ENCODE assay signal across 8 cellular contexts in genomic region chr7:116236020-116236630, GRCh38.
DNase-seq lines count a peak whose midpoint lies in the region; TF ChIP-seq lines count a peak whose summit lies in the region.

No MANE protein-coding gene starts in this region.

- H3K36me3 ChIP-seq in parathyroid adenoma (ENCODE audit: control insufficient read depth, insufficient read depth, low read length), result no peaks in the 10 kb centered on the region

- H3K4me2 ChIP-seq in parathyroid adenoma (ENCODE audit: low read length), result no peak overlapping the region

- no peaks in the 10 kb centered on the region for H3K9me3 ChIP-seq in parathyroid adenoma (ENCODE audit: control insufficient read depth, low read length)

- TF ChIP-seq CTCF in HFF-Myc (IDR thresholded peaks at IDR 0.05; ENCODE audit: low read depth, low read length, missing control alignments) (peak; percentile 41), fibroblast of pulmonary artery (IDR thresholded peaks at IDR 0.05; ENCODE audit: low read length, missing control alignments) (peak; percentile 47), parathyroid adenoma (IDR thresholded peaks at IDR 0.05) (peak; percentile 61)

- H3K9ac ChIP-seq in parathyroid adenoma, result no peak overlapping the region

- H3K4me3 ChIP-seq in HFF-Myc (replicated peaks; ENCODE audit: low read depth, low read length) (no peak overlapping the region), fibroblast of pulmonary artery (replicated peaks; ENCODE audit: low read depth, low read length) (no peak overlapping the region), parathyroid adenoma (ENCODE audit: low read depth, low read length) (no peak overlapping the region)

- no peak overlapping the region for H3K27ac ChIP-seq in parathyroid adenoma

- H3K27me3 ChIP-seq in parathyroid adenoma (ENCODE audit: control insufficient read depth, insufficient read depth, low read length), result no peaks in the 10 kb centered on the region

- H3K4me1 ChIP-seq in parathyroid adenoma, result peaks cover 14% of the 10 kb centered on the region

- peak; percentile 4 for DNase-seq in NCI-H146 (lab: John Stamatoyannopoulos, UW)
- DNase-seq in NCI-H146 treated with DMSO at 0.1 percent for 48 hours (lab: John Stamatoyannopoulos, UW; ENCODE audit: unreplicated experiment), result no peak
- DNase-seq in HFF-Myc (ENCODE audit: extremely low read depth, low read depth), result no peak
- peak; percentile 33 for DNase-seq in NCI-H526 treated with DMSO at 0.1 percent for 48 hours (lab: John Stamatoyannopoulos, UW)
- DNase-seq in activated CD8-positive, alpha-beta memory T cell treated with anti-CD3 and anti-CD28 coated beads, Interleukin-2, amount 50 U/mL, for 4 hours, result peak; percentile 63
- DNase-seq in fibroblast of pulmonary artery (ENCODE audit: low read depth), result peak; percentile 80
- no peak for DNase-seq in NCI-H774 (lab: John Stamatoyannopoulos, UW)

- H3K79me2 ChIP-seq in parathyroid adenoma, result peaks cover 5% of the 10 kb centered on the region

- no peak overlapping the region for H2AFZ ChIP-seq in parathyroid adenoma

Comparison
In these comparisons a context has a peak if more than half of its experiments do, and no peak if none do; other contexts are left out.
1. DNase-seq: peak in NCI-H146 (single experiment), NCI-H526 treated with DMSO at 0.1 percent for 48 hours (single experiment), activated CD8-positive, alpha-beta memory T cell treated with anti-CD3 and anti-CD28 coated beads, Interleukin-2, amount 50 U/mL, for 4 hours (single experiment) and fibroblast of pulmonary artery (single experiment); none in NCI-H146 treated with DMSO at 0.1 percent for 48 hours (single experiment), HFF-Myc (single experiment) and NCI-H774 (single experiment).
2. Peak in every context shown above with its lines, with median percentiles within 50 percentile points of each other: CTCF ChIP-seq.